ENCODE assay signal across 3 cellular contexts in genomic region chr3:22024638-22025037, GRCh38.
DNase-seq lines count a peak whose midpoint lies in the region; ATAC-seq, FAIRE-seq and TF ChIP-seq lines count a peak whose summit lies in the region.
"Not testable (repeated sequence)": the region's sequence is repeated elsewhere in the genome, so short reads cannot be mapped to it uniquely, and the experiment has no call there.

No MANE protein-coding gene starts in this region.

- H4K5ac ChIP-seq in IMR-90 (ENCODE audit: low read depth, low read length) = not testable (repeated sequence)

- H2AK9ac ChIP-seq in IMR-90 (replicated peaks; ENCODE audit: low read depth, low read length, poor library complexity) = not testable (repeated sequence)

- not testable (repeated sequence) for H3K14ac ChIP-seq in IMR-90 (replicated peaks; ENCODE audit: low read depth, low read length)

- dilution Hi-C loops in IMR-90 (cut with HindIII; ENCODE audit: low sequenced_read_pairs, unreplicated experiment) = not testable (repeated sequence)

- not testable (repeated sequence) for H3K79me1 ChIP-seq in IMR-90 (ENCODE audit: low read depth in 1 of 2, low read length in 2 of 2)

- not testable (repeated sequence) for H3K27ac ChIP-seq in A549; IMR-90 (ENCODE audit: insufficient read depth, low read length); HepG2 (ENCODE audit: extremely low read length, insufficient read depth, low read length)

- not testable (repeated sequence) for H3K36me3 ChIP-seq in IMR-90 (ENCODE audit: control insufficient read depth, insufficient read depth, low read length); HepG2 (replicated peaks in 1 of 2; ENCODE audit: control insufficient read depth in 1 of 2, insufficient read depth in 2 of 2, low read length in 2 of 2)

- not testable (repeated sequence) for H2BK15ac ChIP-seq in IMR-90 (ENCODE audit: low read depth, low read length)

- BruUV-seq in IMR-90 (replicated peaks; lab: Mats Ljungman, UMichigan); HepG2 (replicated peaks; lab: Mats Ljungman, UMichigan): not testable (repeated sequence)

- not testable (repeated sequence) for H3K79me2 ChIP-seq in HepG2 (ENCODE audit: insufficient read depth, low read length)

- not testable (repeated sequence) for H4K8ac ChIP-seq in IMR-90 (ENCODE audit: low read depth in 2 of 2, low read length in 2 of 2)

- not testable (repeated sequence) for H4K91ac ChIP-seq in IMR-90 (ENCODE audit: insufficient read depth, low read depth, low read length)

- not testable (repeated sequence) for TF ChIP-seq CTCF in A549 (IDR thresholded peaks at IDR 0.05); IMR-90 (conservative IDR thresholded peaks at IDR 0.05; ENCODE audit: low read depth, low read length); HepG2 (CRISPR knock-in tag; IDR thresholded peaks at IDR 0.05)

- H3K27me3 ChIP-seq in IMR-90 (ENCODE audit: control insufficient read depth, insufficient read depth, low read length); HepG2 (ENCODE audit: control insufficient read depth in 1 of 2, insufficient read depth in 2 of 2, low read length in 2 of 2): not testable (repeated sequence)

- not testable (repeated sequence) for ATAC-seq in A549; IMR-90 (ENCODE audit: low read depth); HepG2

- not testable (repeated sequence) for H3K9me1 ChIP-seq in IMR-90 (ENCODE audit: insufficient read depth, low read length)

- not testable (repeated sequence) for H2BK20ac ChIP-seq in IMR-90 (ENCODE audit: low read depth, low read length)

- not testable (repeated sequence) for H4K20me1 ChIP-seq in IMR-90 (ENCODE audit: insufficient read depth, low read length); HepG2 (ENCODE audit: insufficient read depth, low read length)

- H3K9me3 ChIP-seq in A549; IMR-90 (ENCODE audit: control insufficient read depth, insufficient read depth, low read length): not testable (repeated sequence)
- H3K9me3 ChIP-seq in HepG2 (ENCODE audit: low read length) = peaks cover 14% of the 10 kb centered on the region

- not testable (repeated sequence) for H3K56ac ChIP-seq in IMR-90 (ENCODE audit: extremely low read depth, insufficient read depth, low read length)

- not testable (repeated sequence) for H3K4me2 ChIP-seq in A549; IMR-90 (ENCODE audit: low read depth, low read length); HepG2 (ENCODE audit: low read depth, low read length)

- not testable (repeated sequence) for H2AFZ ChIP-seq in IMR-90 (replicated peaks; ENCODE audit: low read length, poor library complexity); HepG2 (ENCODE audit: low read length)

- intact Hi-C loops in IMR-90 (cut with micrococcal nuclease); HepG2 (cut with micrococcal nuclease; ENCODE audit: unreplicated experiment): not testable (repeated sequence)

- FAIRE-seq in A549 (lab: Jason Lieb, UNC); HepG2 (lab: Jason Lieb, UNC): not testable (repeated sequence)

- in situ Hi-C loops in IMR-90 (cut with MboI; ENCODE audit: low sequenced_read_pairs); HepG2 (cut with HindIII; ENCODE audit: extremely low pct_ligation_motif_present, low pct_unique_long_range_greater_than_20kb): not testable (repeated sequence)

- not testable (repeated sequence) for H3K9ac ChIP-seq in IMR-90 (ENCODE audit: low read depth, low read length); HepG2 (ENCODE audit: insufficient read depth, low read depth, low read length)

- H3K4me1 ChIP-seq in A549; IMR-90 (ENCODE audit: control insufficient read depth, insufficient read depth, low read length); HepG2 (ENCODE audit: insufficient read depth, low read length): not testable (repeated sequence)

- TF ChIP-seq POLR2A in A549 (IDR thresholded peaks at IDR 0.05; ENCODE audit: low read length); IMR-90 (IDR thresholded peaks at IDR 0.05; ENCODE audit: low read depth, low read length); HepG2 (IDR thresholded peaks at IDR 0.05; ENCODE audit: insufficient read depth in 1 of 2, low read depth in 2 of 2, low read length in 2 of 2): not testable (repeated sequence)

- not testable (repeated sequence) for H3K23ac ChIP-seq in IMR-90 (ENCODE audit: low read depth, low read length)

- H2BK5ac ChIP-seq in IMR-90 (ENCODE audit: low read depth, low read length, poor library complexity, severe bottlenecking) = not testable (repeated sequence)

- CTCF ChIA-PET in A549 (lab: Yijun Ruan, JAX); IMR-90 (lab: Yijun Ruan, JAX); HepG2 (lab: Yijun Ruan, JAX; ENCODE audit: low intra/inter-chr PET ratio, low total read pairs): not testable (repeated sequence)

- H2AK5ac ChIP-seq in IMR-90 (ENCODE audit: low read depth, low read length) = not testable (repeated sequence)

- not testable (repeated sequence) for H3K4ac ChIP-seq in IMR-90 (ENCODE audit: low read depth, low read length)

- WGBS in A549 (ENCODE audit: missing lambda C conversion rate) = 3% methylated on average over 5 of the region's 5 CpGs
- no CpG with 5 or more reads among the region's 5 CpGs for WGBS in IMR-90 (ENCODE audit: extremely low coverage in 2 of 2, insufficient read length in 1 of 2), 2 experiments
- WGBS in HepG2 (ENCODE audit: low lambda C conversion rate) = 3% methylated on average over 5 of the region's 5 CpGs

- TF ChIP-seq RAD21 in A549 (conservative IDR thresholded peaks at IDR 0.05 in 1 of 2, IDR thresholded peaks at IDR 0.05 in 1 of 2); IMR-90 (IDR thresholded peaks at IDR 0.05; ENCODE audit: low read length); HepG2 (CRISPR knock-in tag; IDR thresholded peaks at IDR 0.05): not testable (repeated sequence)

- not testable (repeated sequence) for TF ChIP-seq EP300 in A549 (IDR thresholded peaks at IDR 0.05); HepG2 (IDR thresholded peaks at IDR 0.05; ENCODE audit: low read depth in 2 of 2, low read length in 2 of 2); HepG2 (CRISPR knock-in tag; IDR thresholded peaks at IDR 0.05; ENCODE audit: borderline replicate concordance)

- H2BK120ac ChIP-seq in IMR-90 (ENCODE audit: low read depth, low read length) = not testable (repeated sequence)

- not testable (repeated sequence) for DNase-seq in A549 (ENCODE audit: low read depth in 1 of 2, low spot score in 1 of 2); IMR-90; HepG2 (ENCODE audit: low spot score)

- H3K18ac ChIP-seq in IMR-90 (ENCODE audit: low read depth, low read length) = not testable (repeated sequence)

- H3K4me3 ChIP-seq in A549; IMR-90 (ENCODE audit: insufficient read depth, low read depth, low read length); HepG2 (replicated peaks in 1 of 3; ENCODE audit: insufficient read depth in 1 of 3, low read depth in 2 of 3, low read length in 3 of 3): not testable (repeated sequence)

- POLR2A ChIA-PET in A549 (lab: Yijun Ruan, JAX); IMR-90 (lab: Charles Lee; ENCODE audit: unreplicated experiment); HepG2 (lab: Yijun Ruan, JAX): not testable (repeated sequence)

TF ChIP-seq in A549, 52 proteins besides CTCF, POLR2A, EP300 and RAD21:
- peak; percentile 33 for TF ChIP-seq MAFK (IDR thresholded peaks at IDR 0.05; ENCODE audit: partially characterized antibody)

TF ChIP-seq in IMR-90, 13 proteins besides CTCF, POLR2A, EP300 and RAD21:
- TF ChIP-seq MAFK (IDR thresholded peaks at IDR 0.05; ENCODE audit: low read depth, low read length) = peak; percentile 27; the same call in 1 of the 2 replicates

TF ChIP-seq in HepG2, 621 proteins besides CTCF, POLR2A, EP300 and RAD21:
- peak; percentile 65 for TF ChIP-seq MAFF (IDR thresholded peaks at IDR 0.05; ENCODE audit: low read depth, low read length)
- TF ChIP-seq MAFK (conservative IDR thresholded peaks at IDR 0.05 in 1 of 2, IDR thresholded peaks at IDR 0.05 in 1 of 2; ENCODE audit: low read length in 2 of 2) = peak; percentile 31 to 72; a peak in 3 of 4 replicates
